In genomic region chr19:16573296-16573695, GRCh38 we compare ENCODE assay signal across 1 cellular context.
TF ChIP-seq lines count a peak whose summit lies in the region.

No MANE protein-coding gene starts in this region.

TF ChIP-seq in WTC11, 78 proteins besides CTCF, POLR2A, EP300 and RAD21 (continued from another document):
- TF ChIP-seq AR (CRISPR knock-in tag; IDR thresholded peaks at IDR 0.05) = no peak
- no peak for TF ChIP-seq ZNF317 (CRISPR knock-in tag; IDR thresholded peaks at IDR 0.05; ENCODE audit: borderline replicate concordance, low read depth)
- TF ChIP-seq TEAD4 (CRISPR knock-in tag; IDR thresholded peaks at IDR 0.05) = no peak
